ENCODE assay signal across 18 cellular contexts in genomic region chr3:126870608-126871210, GRCh38.
DNase-seq lines count a peak whose midpoint lies in the region; ATAC-seq and TF ChIP-seq lines count a peak whose summit lies in the region.
"Had no signal": no experiment of that assay in that cellular context is flagged by ENCODE, and none has a peak within 500 bp of the region (broad histone marks: within the 10 kb centered on the region; RNA-seq: fewer than 3 reads in every experiment).

No MANE protein-coding gene starts in this region.

- H3K4me1 ChIP-seq in H9 (ENCODE audit: insufficient read depth, low read length) = no peaks in the 10 kb centered on the region
- H3K4me1 ChIP-seq: foreskin keratinocyte, upper lobe of right lung had no signal

- H2BK15ac ChIP-seq in H9 (ENCODE audit: low read depth, low read length) = no peak overlapping the region

- H3K4me2 ChIP-seq in H9 (ENCODE audit: insufficient read depth, insufficient read length, low read length) = no peak overlapping the region

- H3K23me2 ChIP-seq in H9 (ENCODE audit: insufficient read length, low read depth, low read length, poor library complexity, severe bottlenecking) = no peaks in the 10 kb centered on the region

- H3K79me1 ChIP-seq in H9 (ENCODE audit: insufficient read depth, low read depth, low read length, poor library complexity, severe bottlenecking) = no peaks in the 10 kb centered on the region

- no peak overlapping the region for H4K8ac ChIP-seq in H9 (replicated peaks; ENCODE audit: insufficient read length, low read depth, low read length)

- 0 out of 5 replicates have a peak, but pooled peaks cover 0 to under 1% of the 10 kb centered on the region in 2 experiments for H3K9me3 Mint-ChIP-seq in H9
- H3K9me3 Mint-ChIP-seq: activated B cell treated with CpG ODN at 0.5 μM for 24 hours; activated CD4-positive, alpha-beta memory T cell treated with anti-CD3 and anti-CD28 coated beads, Interleukin-2, amount 10 ng/mL, durations not matched to agents 7 days and 5 days had no signal

- H3K79me2 ChIP-seq in H9 (ENCODE audit: insufficient read depth, low read length) = no peaks in the 10 kb centered on the region

- no peak overlapping the region for H2BK120ac ChIP-seq in H9 (ENCODE audit: low read depth, low read length, poor library complexity, severe bottlenecking)

- H3K4me3 Mint-ChIP-seq in H9 = no peak overlapping the region
- H3K4me3 Mint-ChIP-seq: activated B cell treated with CpG ODN at 0.5 μM for 24 hours; activated CD4-positive, alpha-beta memory T cell treated with anti-CD3 and anti-CD28 coated beads, Interleukin-2, amount 10 ng/mL, durations not matched to agents 7 days and 5 days had no signal

- peak overlapping the region; percentile 15 for H3K18ac ChIP-seq in H9 (ENCODE audit: insufficient read length, low read depth, low read length)

- TF ChIP-seq CTCF in H9 (conservative IDR thresholded peaks at IDR 0.05) (no peak), coronary artery (IDR thresholded peaks at IDR 0.05) (no peak)

- no peak overlapping the region for H3K9ac ChIP-seq in H9 (ENCODE audit: extremely low read depth, insufficient read length, low read length)

- no peaks in the 10 kb centered on the region for H4K20me1 ChIP-seq in H9 (ENCODE audit: control insufficient read depth, insufficient read depth, insufficient read length)

- peaks cover 0 to 5% of the 10 kb centered on the region in 2 experiments; a peak in 2 of 4 replicates for H3K4me1 Mint-ChIP-seq in H9
- H3K4me1 Mint-ChIP-seq: activated B cell treated with CpG ODN at 0.5 μM for 24 hours had no signal

- no peak overlapping the region for H4K91ac ChIP-seq in H9 (ENCODE audit: insufficient read length, low read depth, low read length)

- H3K27ac ChIP-seq in H9 (ENCODE audit: insufficient read length, low read depth, low read length) = no peak overlapping the region
- no peak overlapping the region for H3K27ac ChIP-seq in coronary artery
- H3K27ac ChIP-seq: epithelial cell of prostate, foreskin keratinocyte, SK-N-MC, upper lobe of right lung had no signal

- DNase-seq in H9 (no peak), coronary artery (ENCODE audit: low spot score) (peak; percentile 56), left lobe of liver (ENCODE audit: low spot score) (peak; percentile 7), stromal cell of bone marrow (ENCODE audit: low read depth) (peak; percentile 15), NCI-H226 (no peak)
- no peak for DNase-seq in stimulated activated naive CD4-positive, alpha-beta T cell treated with Interleukin-2 at 50 U/mL for 16 hours (lab: John Stamatoyannopoulos, UW)
- DNase-seq: activated B cell treated with CpG ODN at 0.5 μM for 24 hours; activated CD4-positive, alpha-beta memory T cell treated with anti-CD3 and anti-CD28 coated beads, Interleukin-2, amount 10 ng/mL, durations not matched to agents 7 days and 5 days; activated effector memory CD4-positive, alpha-beta T cell treated with anti-CD3 and anti-CD28 coated beads, Interleukin-2, amount 50 U/mL, for 16 hours; DMS 273 treated with DMSO at 0.1 percent for 48 hours; foreskin keratinocyte; NCI-H510A treated with DMSO at 0.1 percent for 48 hours; stimulated activated CD4-positive, alpha-beta T cell treated with anti-CD3 and anti-CD28 coated beads, Interleukin-15, amount 100 ng/mL, for 24 hours; upper lobe of right lung had no signal

- H3K27me3 Mint-ChIP-seq in H9 (ENCODE audit: low read depth) = no peaks in the 10 kb centered on the region
- H3K27me3 Mint-ChIP-seq: activated B cell treated with CpG ODN at 0.5 μM for 24 hours; activated CD4-positive, alpha-beta memory T cell treated with anti-CD3 and anti-CD28 coated beads, Interleukin-2, amount 10 ng/mL, durations not matched to agents 7 days and 5 days had no signal

- no peak overlapping the region for H2BK20ac ChIP-seq in H9 (ENCODE audit: low read depth, low read length, poor library complexity, severe bottlenecking)

- H2AK5ac ChIP-seq in H9 (ENCODE audit: insufficient read length, low read length) = no peak overlapping the region

- H3K27me3 ChIP-seq in H9 (ENCODE audit: insufficient read depth, low read length) = no peaks in the 10 kb centered on the region
- H3K27me3 ChIP-seq: foreskin keratinocyte, upper lobe of right lung had no signal

- no peak overlapping the region for H3T11ph ChIP-seq in H9 (ENCODE audit: low read length)

- H2BK12ac ChIP-seq in H9 (ENCODE audit: insufficient read length, low read depth, low read length) = no peak overlapping the region

- no peak overlapping the region for H3K56ac ChIP-seq in H9 (ENCODE audit: insufficient read length, low read depth, low read length)

- no peak overlapping the region for H4K5ac ChIP-seq in H9 (ENCODE audit: insufficient read length, low read depth, low read length)

- H3K36me3 Mint-ChIP-seq in H9 (ENCODE audit: insufficient read depth in 1 of 3, low read depth in 3 of 3) = peaks cover under 1 to 2% (median 2%) of the 10 kb centered on the region in 3 experiments; a peak in 5 of 7 replicates

- H3K4me3 ChIP-seq in coronary artery = no peak overlapping the region
- H3K4me3 ChIP-seq: lung, SK-N-MC, upper lobe of right lung had no signal

- no peak overlapping the region for H3K23ac ChIP-seq in H9 (ENCODE audit: insufficient read length, low read depth, low read length)

- WGBS in H9 (ENCODE audit: extremely low coverage, insufficient read length, low lambda C conversion rate) = no CpG with 5 or more reads among the region's 9 CpGs

- H2BK5ac ChIP-seq in H9 (ENCODE audit: insufficient read length, low read length) = peak overlapping the region; percentile 58

- no peaks in the 10 kb centered on the region for H3K9me3 ChIP-seq in H9 (ENCODE audit: control insufficient read depth, low read depth, low read length)
- H3K9me3 ChIP-seq: upper lobe of right lung had no signal

- H2AFZ ChIP-seq in H9 (ENCODE audit: low read length) = no peak overlapping the region

- no peak overlapping the region for H3K14ac ChIP-seq in H9 (ENCODE audit: insufficient read depth, low read length)

- no peak overlapping the region for H3K4ac ChIP-seq in H9 (ENCODE audit: low read depth, low read length)

- no peak for ATAC-seq in left lobe of liver
- ATAC-seq in GM18502 (IDR thresholded peaks at IDR 0.05; ENCODE audit: poor library complexity, unreplicated experiment) = no peak
- ATAC-seq: foreskin keratinocyte, upper lobe of right lung had no signal

- H3K27ac Mint-ChIP-seq in H9 = no peak overlapping the region; a peak in 2 of 7 replicates
- H3K27ac Mint-ChIP-seq: activated B cell treated with CpG ODN at 0.5 μM for 24 hours; activated CD4-positive, alpha-beta memory T cell treated with anti-CD3 and anti-CD28 coated beads, Interleukin-2, amount 10 ng/mL, durations not matched to agents 7 days and 5 days had no signal

Comparison
In these comparisons a context has a peak if more than half of its experiments do, and no peak if none do; other contexts are left out.
1. DNase-seq: peak in coronary artery (single experiment), left lobe of liver (single experiment) and stromal cell of bone marrow (single experiment); none in H9 (single experiment), stimulated activated naive CD4-positive, alpha-beta T cell treated with Interleukin-2 at 50 U/mL for 16 hours (single experiment) and NCI-H226 (single experiment).